In the genomic region with DNA sequence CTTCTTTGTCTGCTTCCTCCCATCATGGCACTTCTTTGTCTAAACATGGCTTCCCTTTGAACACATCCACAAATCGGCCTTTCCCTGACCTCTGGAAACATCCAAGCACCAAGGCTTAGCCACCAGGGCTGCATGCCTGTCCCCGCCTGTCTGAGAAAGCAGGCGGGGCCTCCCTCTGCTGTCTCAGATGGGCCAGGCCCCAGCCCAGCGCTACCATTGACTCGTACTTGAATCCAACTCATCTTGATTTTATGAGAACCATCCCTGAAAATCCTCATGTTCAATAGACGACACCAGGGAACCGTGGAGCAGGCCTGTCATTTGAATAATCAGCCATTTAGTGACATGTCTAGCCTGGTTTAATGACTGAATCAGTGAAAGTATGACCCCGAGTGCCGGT, we compare ENCODE assay signal across 2 cellular contexts.
TF ChIP-seq lines count a peak whose summit lies in the region.

No MANE protein-coding gene starts in this region.

TF ChIP-seq in GM23338, 12 proteins besides CTCF, POLR2A, EP300 and RAD21 (continued from another document):
- TF ChIP-seq, protein P1, sequence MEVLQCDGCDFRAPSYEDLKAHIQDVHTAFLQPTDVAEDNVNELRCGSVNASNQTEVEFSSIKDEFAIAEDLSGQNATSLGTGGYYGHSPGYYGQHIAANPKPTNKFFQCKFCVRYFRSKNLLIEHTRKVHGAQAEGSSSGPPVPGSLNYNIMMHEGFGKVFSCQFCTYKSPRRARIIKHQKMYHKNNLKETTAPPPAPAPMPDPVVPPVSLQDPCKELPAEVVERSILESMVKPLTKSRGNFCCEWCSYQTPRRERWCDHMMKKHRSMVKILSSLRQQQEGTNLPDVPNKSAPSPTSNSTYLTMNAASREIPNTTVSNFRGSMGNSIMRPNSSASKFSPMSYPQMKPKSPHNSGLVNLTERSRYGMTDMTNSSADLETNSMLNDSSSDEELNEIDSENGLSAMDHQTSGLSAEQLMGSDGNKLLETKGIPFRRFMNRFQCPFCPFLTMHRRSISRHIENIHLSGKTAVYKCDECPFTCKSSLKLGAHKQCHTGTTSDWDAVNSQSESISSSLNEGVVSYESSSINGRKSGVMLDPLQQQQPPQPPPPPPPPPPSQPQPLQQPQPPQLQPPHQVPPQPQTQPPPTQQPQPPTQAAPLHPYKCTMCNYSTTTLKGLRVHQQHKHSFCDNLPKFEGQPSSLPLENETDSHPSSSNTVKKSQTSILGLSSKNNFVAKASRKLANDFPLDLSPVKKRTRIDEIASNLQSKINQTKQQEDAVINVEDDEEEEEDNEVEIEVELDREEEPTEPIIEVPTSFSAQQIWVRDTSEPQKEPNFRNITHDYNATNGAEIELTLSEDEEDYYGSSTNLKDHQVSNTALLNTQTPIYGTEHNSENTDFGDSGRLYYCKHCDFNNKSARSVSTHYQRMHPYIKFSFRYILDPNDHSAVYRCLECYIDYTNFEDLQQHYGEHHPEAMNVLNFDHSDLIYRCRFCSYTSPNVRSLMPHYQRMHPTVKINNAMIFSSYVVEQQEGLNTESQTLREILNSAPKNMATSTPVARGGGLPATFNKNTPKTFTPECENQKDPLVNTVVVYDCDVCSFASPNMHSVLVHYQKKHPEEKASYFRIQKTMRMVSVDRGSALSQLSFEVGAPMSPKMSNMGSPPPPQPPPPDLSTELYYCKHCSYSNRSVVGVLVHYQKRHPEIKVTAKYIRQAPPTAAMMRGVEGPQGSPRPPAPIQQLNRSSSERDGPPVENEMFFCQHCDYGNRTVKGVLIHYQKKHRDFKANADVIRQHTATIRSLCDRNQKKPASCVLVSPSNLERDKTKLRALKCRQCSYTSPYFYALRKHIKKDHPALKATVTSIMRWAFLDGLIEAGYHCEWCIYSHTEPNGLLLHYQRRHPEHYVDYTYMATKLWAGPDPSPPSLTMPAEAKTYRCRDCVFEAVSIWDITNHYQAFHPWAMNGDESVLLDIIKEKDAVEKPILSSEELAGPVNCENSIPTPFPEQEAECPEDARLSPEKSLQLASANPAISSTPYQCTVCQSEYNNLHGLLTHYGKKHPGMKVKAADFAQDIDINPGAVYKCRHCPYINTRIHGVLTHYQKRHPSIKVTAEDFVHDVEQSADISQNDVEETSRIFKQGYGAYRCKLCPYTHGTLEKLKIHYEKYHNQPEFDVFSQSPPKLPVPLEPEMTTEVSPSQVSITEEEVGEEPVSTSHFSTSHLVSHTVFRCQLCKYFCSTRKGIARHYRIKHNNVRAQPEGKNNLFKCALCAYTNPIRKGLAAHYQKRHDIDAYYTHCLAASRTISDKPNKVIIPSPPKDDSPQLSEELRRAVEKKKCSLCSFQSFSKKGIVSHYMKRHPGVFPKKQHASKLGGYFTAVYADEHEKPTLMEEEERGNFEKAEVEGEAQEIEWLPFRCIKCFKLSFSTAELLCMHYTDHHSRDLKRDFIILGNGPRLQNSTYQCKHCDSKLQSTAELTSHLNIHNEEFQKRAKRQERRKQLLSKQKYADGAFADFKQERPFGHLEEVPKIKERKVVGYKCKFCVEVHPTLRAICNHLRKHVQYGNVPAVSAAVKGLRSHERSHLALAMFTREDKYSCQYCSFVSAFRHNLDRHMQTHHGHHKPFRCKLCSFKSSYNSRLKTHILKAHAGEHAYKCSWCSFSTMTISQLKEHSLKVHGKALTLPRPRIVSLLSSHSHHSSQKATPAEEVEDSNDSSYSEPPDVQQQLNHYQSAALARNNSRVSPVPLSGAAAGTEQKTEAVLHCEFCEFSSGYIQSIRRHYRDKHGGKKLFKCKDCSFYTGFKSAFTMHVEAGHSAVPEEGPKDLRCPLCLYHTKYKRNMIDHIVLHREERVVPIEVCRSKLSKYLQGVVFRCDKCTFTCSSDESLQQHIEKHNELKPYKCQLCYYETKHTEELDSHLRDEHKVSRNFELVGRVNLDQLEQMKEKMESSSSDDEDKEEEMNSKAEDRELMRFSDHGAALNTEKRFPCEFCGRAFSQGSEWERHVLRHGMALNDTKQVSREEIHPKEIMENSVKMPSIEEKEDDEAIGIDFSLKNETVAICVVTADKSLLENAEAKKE (CRISPR knock-in tag; IDR thresholded peaks at IDR 0.05): no peak
- TF ChIP-seq ZNF114 (CRISPR knock-in tag; IDR thresholded peaks at IDR 0.05): no peak
- TF ChIP-seq STAT1 (IDR thresholded peaks at IDR 0.05; ENCODE audit: unreplicated experiment): no peak
- no peak for TF ChIP-seq EZH2phosphoT487 (IDR thresholded peaks at IDR 0.05; ENCODE audit: unreplicated experiment)
- TF ChIP-seq JUNB (IDR thresholded peaks at IDR 0.05; ENCODE audit: unreplicated experiment): no peak
- TF ChIP-seq, protein P2, sequence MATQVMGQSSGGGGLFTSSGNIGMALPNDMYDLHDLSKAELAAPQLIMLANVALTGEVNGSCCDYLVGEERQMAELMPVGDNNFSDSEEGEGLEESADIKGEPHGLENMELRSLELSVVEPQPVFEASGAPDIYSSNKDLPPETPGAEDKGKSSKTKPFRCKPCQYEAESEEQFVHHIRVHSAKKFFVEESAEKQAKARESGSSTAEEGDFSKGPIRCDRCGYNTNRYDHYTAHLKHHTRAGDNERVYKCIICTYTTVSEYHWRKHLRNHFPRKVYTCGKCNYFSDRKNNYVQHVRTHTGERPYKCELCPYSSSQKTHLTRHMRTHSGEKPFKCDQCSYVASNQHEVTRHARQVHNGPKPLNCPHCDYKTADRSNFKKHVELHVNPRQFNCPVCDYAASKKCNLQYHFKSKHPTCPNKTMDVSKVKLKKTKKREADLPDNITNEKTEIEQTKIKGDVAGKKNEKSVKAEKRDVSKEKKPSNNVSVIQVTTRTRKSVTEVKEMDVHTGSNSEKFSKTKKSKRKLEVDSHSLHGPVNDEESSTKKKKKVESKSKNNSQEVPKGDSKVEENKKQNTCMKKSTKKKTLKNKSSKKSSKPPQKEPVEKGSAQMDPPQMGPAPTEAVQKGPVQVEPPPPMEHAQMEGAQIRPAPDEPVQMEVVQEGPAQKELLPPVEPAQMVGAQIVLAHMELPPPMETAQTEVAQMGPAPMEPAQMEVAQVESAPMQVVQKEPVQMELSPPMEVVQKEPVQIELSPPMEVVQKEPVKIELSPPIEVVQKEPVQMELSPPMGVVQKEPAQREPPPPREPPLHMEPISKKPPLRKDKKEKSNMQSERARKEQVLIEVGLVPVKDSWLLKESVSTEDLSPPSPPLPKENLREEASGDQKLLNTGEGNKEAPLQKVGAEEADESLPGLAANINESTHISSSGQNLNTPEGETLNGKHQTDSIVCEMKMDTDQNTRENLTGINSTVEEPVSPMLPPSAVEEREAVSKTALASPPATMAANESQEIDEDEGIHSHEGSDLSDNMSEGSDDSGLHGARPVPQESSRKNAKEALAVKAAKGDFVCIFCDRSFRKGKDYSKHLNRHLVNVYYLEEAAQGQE (IDR thresholded peaks at IDR 0.05; ENCODE audit: unreplicated experiment): no peak

TF ChIP-seq in WTC11, 78 proteins besides CTCF, POLR2A, EP300 and RAD21 (continued from another document):
- TF ChIP-seq, protein P3, sequence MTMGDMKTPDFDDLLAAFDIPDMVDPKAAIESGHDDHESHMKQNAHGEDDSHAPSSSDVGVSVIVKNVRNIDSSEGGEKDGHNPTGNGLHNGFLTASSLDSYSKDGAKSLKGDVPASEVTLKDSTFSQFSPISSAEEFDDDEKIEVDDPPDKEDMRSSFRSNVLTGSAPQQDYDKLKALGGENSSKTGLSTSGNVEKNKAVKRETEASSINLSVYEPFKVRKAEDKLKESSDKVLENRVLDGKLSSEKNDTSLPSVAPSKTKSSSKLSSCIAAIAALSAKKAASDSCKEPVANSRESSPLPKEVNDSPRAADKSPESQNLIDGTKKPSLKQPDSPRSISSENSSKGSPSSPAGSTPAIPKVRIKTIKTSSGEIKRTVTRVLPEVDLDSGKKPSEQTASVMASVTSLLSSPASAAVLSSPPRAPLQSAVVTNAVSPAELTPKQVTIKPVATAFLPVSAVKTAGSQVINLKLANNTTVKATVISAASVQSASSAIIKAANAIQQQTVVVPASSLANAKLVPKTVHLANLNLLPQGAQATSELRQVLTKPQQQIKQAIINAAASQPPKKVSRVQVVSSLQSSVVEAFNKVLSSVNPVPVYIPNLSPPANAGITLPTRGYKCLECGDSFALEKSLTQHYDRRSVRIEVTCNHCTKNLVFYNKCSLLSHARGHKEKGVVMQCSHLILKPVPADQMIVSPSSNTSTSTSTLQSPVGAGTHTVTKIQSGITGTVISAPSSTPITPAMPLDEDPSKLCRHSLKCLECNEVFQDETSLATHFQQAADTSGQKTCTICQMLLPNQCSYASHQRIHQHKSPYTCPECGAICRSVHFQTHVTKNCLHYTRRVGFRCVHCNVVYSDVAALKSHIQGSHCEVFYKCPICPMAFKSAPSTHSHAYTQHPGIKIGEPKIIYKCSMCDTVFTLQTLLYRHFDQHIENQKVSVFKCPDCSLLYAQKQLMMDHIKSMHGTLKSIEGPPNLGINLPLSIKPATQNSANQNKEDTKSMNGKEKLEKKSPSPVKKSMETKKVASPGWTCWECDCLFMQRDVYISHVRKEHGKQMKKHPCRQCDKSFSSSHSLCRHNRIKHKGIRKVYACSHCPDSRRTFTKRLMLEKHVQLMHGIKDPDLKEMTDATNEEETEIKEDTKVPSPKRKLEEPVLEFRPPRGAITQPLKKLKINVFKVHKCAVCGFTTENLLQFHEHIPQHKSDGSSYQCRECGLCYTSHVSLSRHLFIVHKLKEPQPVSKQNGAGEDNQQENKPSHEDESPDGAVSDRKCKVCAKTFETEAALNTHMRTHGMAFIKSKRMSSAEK (CRISPR knock-in tag; IDR thresholded peaks at IDR 0.05; ENCODE audit: borderline replicate concordance): no peak
- TF ChIP-seq FOXK1 (CRISPR knock-in tag; IDR thresholded peaks at IDR 0.05) (no peak), MXD4 (CRISPR knock-in tag; IDR thresholded peaks at IDR 0.05; ENCODE audit: borderline replicate concordance) (no peak), ZNF317 (CRISPR knock-in tag; IDR thresholded peaks at IDR 0.05; ENCODE audit: borderline replicate concordance, low read depth) (no peak), FOXP1 (CRISPR knock-in tag; IDR thresholded peaks at IDR 0.05; ENCODE audit: borderline replicate concordance) (no peak), MYBL2 (CRISPR knock-in tag; IDR thresholded peaks at IDR 0.05) (no peak), GTF2I (CRISPR knock-in tag; conservative IDR thresholded peaks at IDR 0.05) (no peak), ZNF219 (CRISPR knock-in tag; IDR thresholded peaks at IDR 0.05; ENCODE audit: borderline replicate concordance) (no peak), ATF1 (CRISPR knock-in tag; IDR thresholded peaks at IDR 0.05) (no peak), NR2C2 (CRISPR knock-in tag; IDR thresholded peaks at IDR 0.05) (no peak), TEAD4 (CRISPR knock-in tag; IDR thresholded peaks at IDR 0.05) (no peak), ZBTB21 (CRISPR knock-in tag; IDR thresholded peaks at IDR 0.05; ENCODE audit: borderline replicate concordance) (no peak), CBFB (CRISPR knock-in tag; IDR thresholded peaks at IDR 0.05; ENCODE audit: low read depth) (no peak), IRF2 (CRISPR knock-in tag; IDR thresholded peaks at IDR 0.05; ENCODE audit: borderline replicate concordance, low read depth) (no peak), ZNF396 (CRISPR knock-in tag; IDR thresholded peaks at IDR 0.05; ENCODE audit: borderline replicate concordance) (no peak), SOX15 (CRISPR knock-in tag; IDR thresholded peaks at IDR 0.05) (no peak)
- TF ChIP-seq, protein P4, sequence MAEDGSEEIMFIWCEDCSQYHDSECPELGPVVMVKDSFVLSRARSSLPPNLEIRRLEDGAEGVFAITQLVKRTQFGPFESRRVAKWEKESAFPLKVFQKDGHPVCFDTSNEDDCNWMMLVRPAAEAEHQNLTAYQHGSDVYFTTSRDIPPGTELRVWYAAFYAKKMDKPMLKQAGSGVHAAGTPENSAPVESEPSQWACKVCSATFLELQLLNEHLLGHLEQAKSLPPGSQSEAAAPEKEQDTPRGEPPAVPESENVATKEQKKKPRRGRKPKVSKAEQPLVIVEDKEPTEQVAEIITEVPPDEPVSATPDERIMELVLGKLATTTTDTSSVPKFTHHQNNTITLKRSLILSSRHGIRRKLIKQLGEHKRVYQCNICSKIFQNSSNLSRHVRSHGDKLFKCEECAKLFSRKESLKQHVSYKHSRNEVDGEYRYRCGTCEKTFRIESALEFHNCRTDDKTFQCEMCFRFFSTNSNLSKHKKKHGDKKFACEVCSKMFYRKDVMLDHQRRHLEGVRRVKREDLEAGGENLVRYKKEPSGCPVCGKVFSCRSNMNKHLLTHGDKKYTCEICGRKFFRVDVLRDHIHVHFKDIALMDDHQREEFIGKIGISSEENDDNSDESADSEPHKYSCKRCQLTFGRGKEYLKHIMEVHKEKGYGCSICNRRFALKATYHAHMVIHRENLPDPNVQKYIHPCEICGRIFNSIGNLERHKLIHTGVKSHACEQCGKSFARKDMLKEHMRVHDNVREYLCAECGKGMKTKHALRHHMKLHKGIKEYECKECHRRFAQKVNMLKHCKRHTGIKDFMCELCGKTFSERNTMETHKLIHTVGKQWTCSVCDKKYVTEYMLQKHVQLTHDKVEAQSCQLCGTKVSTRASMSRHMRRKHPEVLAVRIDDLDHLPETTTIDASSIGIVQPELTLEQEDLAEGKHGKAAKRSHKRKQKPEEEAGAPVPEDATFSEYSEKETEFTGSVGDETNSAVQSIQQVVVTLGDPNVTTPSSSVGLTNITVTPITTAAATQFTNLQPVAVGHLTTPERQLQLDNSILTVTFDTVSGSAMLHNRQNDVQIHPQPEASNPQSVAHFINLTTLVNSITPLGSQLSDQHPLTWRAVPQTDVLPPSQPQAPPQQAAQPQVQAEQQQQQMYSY (CRISPR knock-in tag; IDR thresholded peaks at IDR 0.05): no peak
- TF ChIP-seq, protein P5, sequence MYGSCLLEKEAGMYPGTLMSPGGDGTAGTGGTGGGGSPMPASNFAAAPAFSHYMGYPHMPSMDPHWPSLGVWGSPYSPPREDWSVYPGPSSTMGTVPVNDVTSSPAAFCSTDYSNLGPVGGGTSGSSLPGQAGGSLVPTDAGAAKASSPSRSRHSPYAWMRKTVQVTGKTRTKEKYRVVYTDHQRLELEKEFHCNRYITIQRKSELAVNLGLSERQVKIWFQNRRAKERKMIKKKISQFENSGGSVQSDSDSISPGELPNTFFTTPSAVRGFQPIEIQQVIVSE (CRISPR knock-in tag; IDR thresholded peaks at IDR 0.05; ENCODE audit: borderline replicate concordance): no peak
- TF ChIP-seq, protein P6, sequence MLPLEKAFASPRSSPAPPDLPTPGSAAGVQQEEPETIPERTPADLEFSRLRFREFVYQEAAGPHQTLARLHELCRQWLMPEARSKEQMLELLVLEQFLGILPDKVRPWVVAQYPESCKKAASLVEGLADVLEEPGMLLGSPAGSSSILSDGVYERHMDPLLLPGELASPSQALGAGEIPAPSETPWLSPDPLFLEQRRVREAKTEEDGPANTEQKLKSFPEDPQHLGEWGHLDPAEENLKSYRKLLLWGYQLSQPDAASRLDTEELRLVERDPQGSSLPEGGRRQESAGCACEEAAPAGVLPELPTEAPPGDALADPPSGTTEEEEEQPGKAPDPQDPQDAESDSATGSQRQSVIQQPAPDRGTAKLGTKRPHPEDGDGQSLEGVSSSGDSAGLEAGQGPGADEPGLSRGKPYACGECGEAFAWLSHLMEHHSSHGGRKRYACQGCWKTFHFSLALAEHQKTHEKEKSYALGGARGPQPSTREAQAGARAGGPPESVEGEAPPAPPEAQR (CRISPR knock-in tag; IDR thresholded peaks at IDR 0.05): no peak
